In genomic region chr2:237819231-237819630, GRCh38 we compare ENCODE assay signal across 16 cellular contexts.
"Had no signal": no experiment of that assay in that cellular context is flagged by ENCODE, and none has a peak within 500 bp of the region (broad histone marks: within the 10 kb centered on the region; RNA-seq: fewer than 3 reads in every experiment).

No MANE protein-coding gene starts in this region.

- H3K27me3 ChIP-seq: breast epithelium, esophagus squamous epithelium, heart right ventricle, upper lobe of left lung had no signal

- DNase-seq: activated CD4-positive, alpha-beta memory T cell treated with anti-CD3 and anti-CD28 coated beads for 36 hours; activated effector memory CD4-positive, alpha-beta T cell treated with anti-CD3 and anti-CD28 coated beads, Interleukin-2, amount 50 U/mL, for 16 hours; activated T-cell treated with anti-CD3 and anti-CD28 coated beads, Interleukin-2, amount 50 U/mL, for 4 hours; amygdala; esophagus squamous epithelium; heart right ventricle; kidney; left ventricle myocardium inferior; mesenchymal stem cell; stimulated activated CD4-positive, alpha-beta T cell treated with anti-CD3 and anti-CD28 coated beads, Interleukin-4, amount 100 ng/mL, for 1 hour; stimulated activated CD8-positive, alpha-beta memory T cell treated with anti-CD3 and anti-CD28 coated beads, Interleukin-4, amount 100 ng/mL, for 48 hours; stimulated activated naive CD8-positive, alpha-beta T cell treated with anti-CD3 and anti-CD28 coated beads, Interleukin-15, Interleukin-2, amounts not matched to agents 100 U/mL and 50 U/mL, for 24 hours; upper lobe of left lung had no signal

- H3K36me3 ChIP-seq: breast epithelium, esophagus squamous epithelium, heart right ventricle, left ventricle myocardium inferior, upper lobe of left lung had no signal

- H3K4me1 ChIP-seq: breast epithelium, esophagus squamous epithelium, left ventricle myocardium inferior, upper lobe of left lung had no signal

- H3K4me3 ChIP-seq: breast epithelium, esophagus squamous epithelium, heart right ventricle, left ventricle myocardium inferior, upper lobe of left lung had no signal

- H3K27ac ChIP-seq: breast epithelium, esophagus squamous epithelium, heart right ventricle, left ventricle myocardium inferior, upper lobe of left lung had no signal

- H3K9me3 ChIP-seq: breast epithelium, esophagus squamous epithelium, heart right ventricle, left ventricle myocardium inferior, upper lobe of left lung had no signal

- ATAC-seq: activated naive CD4-positive, alpha-beta T cell treated with anti-CD3 and anti-CD28 coated beads, Interleukin-2, amount 50 U/mL, for 72 hours; activated T-cell treated with anti-CD3 and anti-CD28 coated beads, Interleukin-2, amount 50 U/mL, for 4 hours; heart right ventricle; natural killer cell treated with Interleukin-12 subunit alpha and Interleukin-12 subunit beta and Interleukin-15 and Interleukin-18, amount 100 ng/mL, for 72 hours; stimulated activated naive CD8-positive, alpha-beta T cell treated with anti-CD3 and anti-CD28 coated beads, Interleukin-15, Interleukin-2, amounts not matched to agents 100 U/mL and 50 U/mL, for 24 hours had no signal
